ENCODE assay signal across 29 cellular contexts in genomic region chr5:66909364-66909763, GRCh38.
"Had no signal": no experiment of that assay in that cellular context is flagged by ENCODE, and none has a peak within 500 bp of the region (broad histone marks: within the 10 kb centered on the region; RNA-seq: fewer than 3 reads in every experiment).

No MANE protein-coding gene starts in this region.

- H3K27ac Mint-ChIP-seq: activated B cell treated with CpG ODN at 0.5 μM for 24 hours; activated CD4-positive, alpha-beta T cell treated with anti-CD3 and anti-CD28 coated beads, Interleukin-2, amount 10 ng/mL, durations not matched to agents 24 days and 14 days; activated CD8-positive, alpha-beta memory T cell treated with anti-CD3 and anti-CD28 coated beads, Interleukin-2, amount 10 ng/mL, durations not matched to agents 7 days and 5 days; activated naive CD4-positive, alpha-beta T cell treated with anti-CD3 and anti-CD28 coated beads for 36 hours; activated naive CD8-positive, alpha-beta T cell treated with anti-CD3 and anti-CD28 coated beads, Interleukin-2, amount 10 ng/mL, durations not matched to agents 7 days and 5 days; activated T-cell treated with anti-CD3 and anti-CD28 coated beads, Interleukin-2, amount 50 U/mL, for 24 hours had no signal

- DNase-seq: activated B cell treated with CpG ODN at 0.5 μM for 24 hours; activated CD4-positive, alpha-beta T cell treated with anti-CD3 and anti-CD28 coated beads for 1 hour; activated CD4-positive, alpha-beta T cell treated with anti-CD3 and anti-CD28 coated beads, Interleukin-2, amount 10 ng/mL, durations not matched to agents 24 days and 14 days; activated CD4-positive, alpha-beta T cell treated with anti-CD3 and anti-CD28 coated beads, Interleukin-2, amount 50 U/mL, for 48 hours; activated CD8-positive, alpha-beta memory T cell treated with anti-CD3 and anti-CD28 coated beads, Interleukin-2, amount 10 ng/mL, durations not matched to agents 7 days and 5 days; activated gamma-delta T cell; activated naive CD4-positive, alpha-beta T cell treated with anti-CD3 and anti-CD28 coated beads for 36 hours; activated naive CD8-positive, alpha-beta T cell treated with anti-CD3 and anti-CD28 coated beads, Interleukin-2, amount 10 ng/mL, durations not matched to agents 7 days and 5 days; activated T-cell treated with anti-CD3 and anti-CD28 coated beads, Interleukin-2, amount 50 U/mL, for 24 hours; aorta; Kasumi-1; KBM-7; MV-4-11; NCI-H1092 treated with DMSO at 0.1 percent for 48 hours; NCI-H1417 treated with DMSO at 0.1 percent for 48 hours; NCI-H1694; NCI-H2029; NCI-H2107; NCI-H2171 treated with DMSO at 0.1 percent for 48 hours; NCI-H345; NCI-H510A; NCI-H526 treated with DMSO at 0.1 percent for 48 hours; NCI-H82; Right ventricle myocardium superior; SJCRH30; SK-N-SH; T-helper 1 cell had no signal

- ATAC-seq: activated CD8-positive, alpha-beta memory T cell treated with anti-CD3 and anti-CD28 coated beads, Interleukin-2, amount 10 ng/mL, durations not matched to agents 7 days and 5 days; Panc1 had no signal

- H3K9me3 Mint-ChIP-seq: activated B cell treated with CpG ODN at 0.5 μM for 24 hours; activated CD4-positive, alpha-beta T cell treated with anti-CD3 and anti-CD28 coated beads, Interleukin-2, amount 10 ng/mL, durations not matched to agents 24 days and 14 days; activated naive CD4-positive, alpha-beta T cell treated with anti-CD3 and anti-CD28 coated beads for 36 hours; activated T-cell treated with anti-CD3 and anti-CD28 coated beads, Interleukin-2, amount 50 U/mL, for 24 hours; central memory CD8-positive, alpha-beta T cell had no signal

- H3K4me1 Mint-ChIP-seq: activated B cell treated with CpG ODN at 0.5 μM for 24 hours; central memory CD8-positive, alpha-beta T cell had no signal

- H3K4me3 Mint-ChIP-seq: activated B cell treated with CpG ODN at 0.5 μM for 24 hours; activated CD4-positive, alpha-beta T cell treated with anti-CD3 and anti-CD28 coated beads, Interleukin-2, amount 10 ng/mL, durations not matched to agents 24 days and 14 days; activated CD8-positive, alpha-beta memory T cell treated with anti-CD3 and anti-CD28 coated beads, Interleukin-2, amount 10 ng/mL, durations not matched to agents 7 days and 5 days; activated naive CD4-positive, alpha-beta T cell treated with anti-CD3 and anti-CD28 coated beads for 36 hours; activated naive CD8-positive, alpha-beta T cell treated with anti-CD3 and anti-CD28 coated beads, Interleukin-2, amount 10 ng/mL, durations not matched to agents 7 days and 5 days; activated T-cell treated with anti-CD3 and anti-CD28 coated beads, Interleukin-2, amount 50 U/mL, for 24 hours; central memory CD8-positive, alpha-beta T cell had no signal

- H3K27me3 Mint-ChIP-seq: activated B cell treated with CpG ODN at 0.5 μM for 24 hours; activated CD4-positive, alpha-beta T cell treated with anti-CD3 and anti-CD28 coated beads, Interleukin-2, amount 10 ng/mL, durations not matched to agents 24 days and 14 days; activated T-cell treated with anti-CD3 and anti-CD28 coated beads, Interleukin-2, amount 50 U/mL, for 24 hours had no signal
